23 cellular contexts compared by ENCODE assay signal in genomic region chr15:20310603-20311002, GRCh38.
DNase-seq lines count a peak whose midpoint lies in the region; ATAC-seq, FAIRE-seq and TF ChIP-seq lines count a peak whose summit lies in the region.
"Had no signal": no experiment of that assay in that cellular context is flagged by ENCODE, and none has a peak within 500 bp of the region (broad histone marks: within the 10 kb centered on the region; RNA-seq: fewer than 3 reads in every experiment).

No MANE protein-coding gene starts in this region.

- in situ Hi-C loops in HepG2 (cut with HindIII; ENCODE audit: extremely low pct_ligation_motif_present, low pct_unique_long_range_greater_than_20kb) (no loop called here), K562 (cut with MboI) (no loop called here)

- no peak for ATAC-seq in HepG2
- ATAC-seq in right lobe of liver = no peak
- no peak for ATAC-seq in K562
- ATAC-seq: CD8-positive, alpha-beta T cell had no signal

- TF ChIP-seq RAD21 in HepG2 (CRISPR knock-in tag; IDR thresholded peaks at IDR 0.05) = no peak
- no peak for TF ChIP-seq RAD21 in K562 (CRISPR knock-in tag; conservative IDR thresholded peaks at IDR 0.05 in 1 of 2, IDR thresholded peaks at IDR 0.05 in 1 of 2)

- H3K79me2 ChIP-seq in HepG2 (ENCODE audit: insufficient read depth, low read length) (no peaks in the 10 kb centered on the region), K562 (ENCODE audit: control insufficient read depth, insufficient read depth, low read length) (no peaks in the 10 kb centered on the region), neural progenitor cell (ENCODE audit: low read depth) (no peaks in the 10 kb centered on the region)

- no peak overlapping the region for H3K27ac Mint-ChIP-seq in CD14-positive monocyte
- H3K27ac Mint-ChIP-seq in neural progenitor cell = no peak overlapping the region
- H3K27ac Mint-ChIP-seq: CD4-positive, CD25-positive, alpha-beta regulatory T cell; CD8-positive, alpha-beta T cell had no signal

- BruUV-seq in HepG2 (replicated peaks; lab: Mats Ljungman, UMichigan) (no TSS peak), K562 (replicated peaks; lab: Mats Ljungman, UMichigan) (no TSS peak)

- FAIRE-seq in HepG2 (lab: Jason Lieb, UNC) (no peak), K562 (lab: Jason Lieb, UNC) (no peak)
- FAIRE-seq: A204.1, G401.6, GM12892, H54 had no signal

- no peaks in the 10 kb centered on the region for H3K9me1 ChIP-seq in K562 (ENCODE audit: control insufficient read depth, insufficient read depth, low read length)

- H4K20me1 ChIP-seq in HepG2 (ENCODE audit: insufficient read depth, low read length) = no peaks in the 10 kb centered on the region
- no peaks in the 10 kb centered on the region for H4K20me1 ChIP-seq in K562 (replicated peaks; ENCODE audit: control insufficient read depth, insufficient read depth, low read length)
- no peaks in the 10 kb centered on the region for H4K20me1 ChIP-seq in neural progenitor cell (ENCODE audit: low read depth)

- POLR2A ChIA-PET in HepG2 (lab: Yijun Ruan, JAX) (no interaction called here), K562 (lab: Yijun Ruan, JAX) (no interaction called here)

- H3K27me3 Mint-ChIP-seq in CD14-positive monocyte (ENCODE audit: low read depth in 3 of 3) (no peaks in the 10 kb centered on the region), neural progenitor cell (ENCODE audit: insufficient read depth, low read depth) (no peaks in the 10 kb centered on the region)
- H3K27me3 Mint-ChIP-seq: CD4-positive, CD25-positive, alpha-beta regulatory T cell had no signal

- H3K27me3 ChIP-seq in HepG2 (ENCODE audit: control insufficient read depth in 1 of 2, insufficient read depth in 2 of 2, low read length in 2 of 2) (no peaks in the 10 kb centered on the region), right lobe of liver (no peaks in the 10 kb centered on the region), K562 (ENCODE audit: control insufficient read depth in 2 of 2, insufficient read depth in 2 of 2, low read length in 2 of 2) (no peaks in the 10 kb centered on the region), neural progenitor cell (no peaks in the 10 kb centered on the region), tibial artery (no peaks in the 10 kb centered on the region)

- peaks cover 43% of the 10 kb centered on the region for H3K9me3 ChIP-seq in HepG2 (ENCODE audit: low read length)
- no peaks in the 10 kb centered on the region for H3K9me3 ChIP-seq in right lobe of liver
- 0 out of 2 replicates have a peak, but pooled peaks cover 2% of the 10 kb centered on the region for H3K9me3 ChIP-seq in K562 (replicated peaks; ENCODE audit: control insufficient read depth, insufficient read depth, low read depth, low read length)
- peaks cover 43% of the 10 kb centered on the region for H3K9me3 ChIP-seq in neural progenitor cell (ENCODE audit: low read depth)
- H3K9me3 ChIP-seq in tibial artery = no peaks in the 10 kb centered on the region

- no peak overlapping the region for H3K27ac ChIP-seq in HepG2 (ENCODE audit: extremely low read length, insufficient read depth, low read length)
- H3K27ac ChIP-seq in right lobe of liver = no peak overlapping the region
- H3K27ac ChIP-seq in K562 (ENCODE audit: extremely low read depth, low read depth, low read length) = no peak overlapping the region
- no peak overlapping the region for H3K27ac ChIP-seq in neural progenitor cell
- H3K27ac ChIP-seq in tibial artery = no peak overlapping the region
- H3K27ac ChIP-seq: 22Rv1 had no signal

- DNase-seq in HepG2 (ENCODE audit: low spot score) (no peak), right lobe of liver (no peak), CD14-positive monocyte (ENCODE audit: low spot score) (no peak), K562 (ENCODE audit: extremely low read depth in 1 of 4, low spot score in 3 of 4) (no peak), neural progenitor cell (ENCODE audit: low spot score) (no peak), NOMO-1 (lab: John Stamatoyannopoulos, UW; ENCODE audit: unreplicated experiment in 2 of 2) (no peak), tibial artery (no peak)
- no peak for DNase-seq in activated CD4-positive, alpha-beta T cell treated with anti-CD3 and anti-CD28 coated beads, Interleukin-2, amount 50 U/mL, for 1 hour
- DNase-seq: ACHN; AML-193; C1 segment of cervical spinal cord; Caco-2; CD4-positive, CD25-positive, alpha-beta regulatory T cell; CD8-positive, alpha-beta T cell; DMS153; DND-41; GOT3 had no signal

- H3K4me1 ChIP-seq in HepG2 (ENCODE audit: insufficient read depth, low read length) (no peaks in the 10 kb centered on the region), right lobe of liver (no peaks in the 10 kb centered on the region), K562 (replicated peaks in 1 of 2; ENCODE audit: control insufficient read depth in 2 of 2, insufficient read depth in 2 of 2, low read length in 2 of 2) (no peaks in the 10 kb centered on the region), neural progenitor cell (no peaks in the 10 kb centered on the region), tibial artery (no peaks in the 10 kb centered on the region)
- H3K4me1 ChIP-seq: Caco-2, HAP-1 had no signal

- no peak for TF ChIP-seq EP300 in HepG2 (IDR thresholded peaks at IDR 0.05; ENCODE audit: low read depth in 2 of 2, low read length in 2 of 2)
- no peak for TF ChIP-seq EP300 in HepG2 (CRISPR knock-in tag; IDR thresholded peaks at IDR 0.05; ENCODE audit: borderline replicate concordance)
- no peak for TF ChIP-seq EP300 in K562 (IDR thresholded peaks at IDR 0.05; ENCODE audit: low read length)

- H3K36me3 ChIP-seq in HepG2 (replicated peaks in 1 of 2; ENCODE audit: control insufficient read depth in 1 of 2, insufficient read depth in 2 of 2, low read length in 2 of 2) = no peaks in the 10 kb centered on the region
- H3K36me3 ChIP-seq in right lobe of liver = no peaks in the 10 kb centered on the region
- H3K36me3 ChIP-seq in K562 (ENCODE audit: control insufficient read depth, insufficient read depth, low read length) = no peaks in the 10 kb centered on the region
- no peaks in the 10 kb centered on the region for H3K36me3 ChIP-seq in neural progenitor cell
- no peaks in the 10 kb centered on the region for H3K36me3 ChIP-seq in tibial artery
- H3K36me3 ChIP-seq: HAP-1 had no signal

- TF ChIP-seq CTCF in HepG2 (CRISPR knock-in tag; IDR thresholded peaks at IDR 0.05) (no peak), right lobe of liver (IDR thresholded peaks at IDR 0.05) (no peak), CD14-positive monocyte (IDR thresholded peaks at IDR 0.05) (peak; percentile 29), K562 (IDR thresholded peaks at IDR 0.05 in 2 of 3, conservative IDR thresholded peaks at IDR 0.05 in 1 of 3; ENCODE audit: insufficient read depth in 2 of 3, low read depth in 1 of 3, low read length in 3 of 3) (no peak), neural progenitor cell (IDR thresholded peaks at IDR 0.05) (no peak), tibial artery (IDR thresholded peaks at IDR 0.05) (no peak)

- H3F3A ChIP-seq in neural progenitor cell (ENCODE audit: low read depth) = no peaks in the 10 kb centered on the region

- no peaks in the 10 kb centered on the region for H3K36me3 Mint-ChIP-seq in CD14-positive monocyte
- H3K36me3 Mint-ChIP-seq in neural progenitor cell = no peaks in the 10 kb centered on the region
- H3K36me3 Mint-ChIP-seq: CD4-positive, CD25-positive, alpha-beta regulatory T cell; CD8-positive, alpha-beta T cell had no signal

- no peak overlapping the region for H3K9ac ChIP-seq in HepG2 (ENCODE audit: insufficient read depth, low read depth, low read length)
- H3K9ac ChIP-seq in K562 (ENCODE audit: insufficient read depth in 1 of 2, low read depth in 2 of 2, low read length in 2 of 2) = no peak overlapping the region
- no peak overlapping the region for H3K9ac ChIP-seq in neural progenitor cell

- H3K4me2 ChIP-seq in HepG2 (ENCODE audit: low read depth, low read length) = no peak overlapping the region
- no peak overlapping the region for H3K4me2 ChIP-seq in K562 (ENCODE audit: insufficient read depth, low read length)
- no peak overlapping the region for H3K4me2 ChIP-seq in neural progenitor cell

- intact Hi-C loops in HepG2 (cut with micrococcal nuclease; ENCODE audit: unreplicated experiment) (no loop called here), right lobe of liver (cut with DNase I) (no loop called here), CD14-positive monocyte (cut with micrococcal nuclease) (no loop called here), K562 (cut with micrococcal nuclease) (no loop called here), tibial artery (cut with DNase I; ENCODE audit: low total_unique reads) (no loop called here)

- no peaks in the 10 kb centered on the region for H3K4me1 Mint-ChIP-seq in CD14-positive monocyte
- H3K4me1 Mint-ChIP-seq in neural progenitor cell = no peaks in the 10 kb centered on the region
- H3K4me1 Mint-ChIP-seq: CD4-positive, CD25-positive, alpha-beta regulatory T cell had no signal

- H3K4me3 Mint-ChIP-seq in CD14-positive monocyte (no peak overlapping the region), neural progenitor cell (no peak overlapping the region)
- H3K4me3 Mint-ChIP-seq: CD4-positive, CD25-positive, alpha-beta regulatory T cell; CD8-positive, alpha-beta T cell had no signal

- H3K4me3 ChIP-seq in HepG2 (replicated peaks in 1 of 3; ENCODE audit: insufficient read depth in 1 of 3, low read depth in 2 of 3, low read length in 3 of 3) (no peak overlapping the region), right lobe of liver (no peak overlapping the region), K562 (no peak overlapping the region), neural progenitor cell (peak overlapping the region; percentile 1), tibial artery (no peak overlapping the region)
- H3K4me3 ChIP-seq: HAP-1 had no signal

- H2AFZ ChIP-seq in HepG2 (ENCODE audit: low read length) (no peak overlapping the region), K562 (ENCODE audit: low read depth, low read length) (no peak overlapping the region), neural progenitor cell (replicated peaks) (no peak overlapping the region)

- CTCF ChIA-PET in HepG2 (lab: Yijun Ruan, JAX; ENCODE audit: low intra/inter-chr PET ratio, low total read pairs) = no interaction called here
- CTCF ChIA-PET in K562 (lab: Yijun Ruan, JAX; ENCODE audit: low intra/inter-chr PET ratio) = interaction anchor here (0.7 kb wide), 1 partner anchor 332 kb away, joined by 3 read pairs; no protein-coding TSS in a partner anchor

- H3K9me3 Mint-ChIP-seq in CD14-positive monocyte (peaks cover 6 to 16% (median 11%) of the 10 kb centered on the region in 7 donors), neural progenitor cell (peaks cover 5% of the 10 kb centered on the region)
- H3K9me3 Mint-ChIP-seq: CD8-positive, alpha-beta T cell had no signal

- no peak for TF ChIP-seq POLR2A in HepG2 (IDR thresholded peaks at IDR 0.05; ENCODE audit: insufficient read depth in 1 of 2, low read depth in 2 of 2, low read length in 2 of 2)
- TF ChIP-seq POLR2A in right lobe of liver (IDR thresholded peaks at IDR 0.05) = no peak
- no peak for TF ChIP-seq POLR2A in K562 (conservative IDR thresholded peaks at IDR 0.05)

TF ChIP-seq in HepG2, 621 proteins besides CTCF, POLR2A, EP300 and RAD21 (continues in another document):
- TF ChIP-seq GZF1 (CRISPR knock-in tag; IDR thresholded peaks at IDR 0.05) (no peak), ZNF879 (CRISPR knock-in tag; IDR thresholded peaks at IDR 0.05) (no peak)

TF ChIP-seq in K562, 482 proteins besides CTCF, POLR2A, EP300 and RAD21 (continues in another document):
- TF ChIP-seq SREBF1 (IDR thresholded peaks at IDR 0.05; ENCODE audit: borderline replicate concordance, low read depth, low read length) = no peak

Comparison
In these comparisons a context has a peak if more than half of its experiments do, and no peak if none do; other contexts are left out.
1. Of the 241 proteins assayed by ChIP-seq in both HepG2 and K562: peak only in HepG2: none; only in K562: CEBPB, CEBPG and TRIM24; in both: none; in neither: 237; mixed calls (peak in some experiments, not most) for 1.